20 cellular contexts compared by ENCODE assay signal in the genomic region with DNA sequence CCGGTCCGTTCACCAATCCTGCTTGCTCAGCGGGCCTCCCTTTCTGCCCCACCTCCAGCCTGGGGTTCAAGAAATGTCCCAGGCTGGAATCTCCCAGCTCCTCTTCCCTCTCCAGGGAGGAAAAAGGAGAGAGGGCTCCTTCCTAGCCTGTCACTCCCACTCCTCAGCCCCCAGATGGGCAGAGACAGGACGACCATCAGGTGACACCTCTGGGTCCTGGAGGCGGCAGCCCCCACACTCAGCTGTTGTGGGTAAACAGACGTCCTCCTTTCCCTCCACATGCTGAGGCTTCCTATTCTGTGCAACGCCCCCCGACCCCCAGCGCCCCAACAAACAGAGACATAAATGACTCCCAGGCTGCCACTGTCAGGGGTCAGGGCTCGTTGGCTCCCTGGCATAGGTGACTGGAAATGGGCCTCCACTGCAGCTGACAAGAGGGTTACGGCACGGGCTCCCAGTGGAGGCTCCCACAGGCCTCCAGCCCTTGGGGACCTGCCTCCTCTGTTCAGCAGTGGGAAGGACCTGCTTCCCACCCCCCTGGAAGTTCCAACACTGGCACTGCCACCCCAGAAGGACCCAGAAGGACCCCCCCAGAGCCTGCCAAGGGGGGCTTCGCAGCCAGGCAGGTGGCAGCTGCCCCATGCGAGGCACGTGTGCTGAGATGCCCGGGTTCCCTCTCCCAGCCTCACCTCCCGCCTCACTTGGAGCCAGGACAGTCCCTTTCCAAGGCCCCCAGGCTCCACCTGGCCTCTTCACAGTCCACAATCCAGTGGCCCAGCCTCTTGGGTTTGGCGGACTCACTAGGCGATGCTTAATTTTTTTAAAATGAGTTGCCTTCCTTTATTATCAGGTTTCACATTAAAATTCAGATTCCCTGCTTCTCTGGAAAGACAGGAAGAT.
A peak's percentile ranks its signal among the peaks of the same experiment; 100 is the strongest.
DNase-seq lines count a peak whose midpoint lies in the region; ATAC-seq and TF ChIP-seq lines count a peak whose summit lies in the region.
"Had no signal": no experiment of that assay in that cellular context is flagged by ENCODE, and none has a peak within 500 bp of the region (broad histone marks: within the 10 kb centered on the region; RNA-seq: fewer than 3 reads in every experiment).

No MANE protein-coding gene starts in this region.

- H3K4me1 Mint-ChIP-seq in brain (peaks cover 49% of the 10 kb centered on the region), neural crest cell (peaks cover 9% of the 10 kb centered on the region)
- H3K4me1 Mint-ChIP-seq: CD4-positive, alpha-beta memory T cell had no signal

- no peak for TF ChIP-seq CTCF in brain (conservative IDR thresholded peaks at IDR 0.05)
- TF ChIP-seq CTCF in neural crest cell (conservative IDR thresholded peaks at IDR 0.05) = no peak

- H3K27ac Mint-ChIP-seq in brain (peak overlapping the region in 3 of 5 experiments; percentile 75 to 92 (median 81)), neural crest cell (ENCODE audit: unreplicated experiment) (peak overlapping the region; percentile 57)
- H3K27ac Mint-ChIP-seq: CD4-positive, alpha-beta memory T cell had no signal

- H3K9me3 Mint-ChIP-seq in brain (peaks cover 0 to 3% (median 0%) of the 10 kb centered on the region in 5 experiments), neural crest cell (no peaks in the 10 kb centered on the region)

- H3K36me3 Mint-ChIP-seq in brain (no peaks in the 10 kb centered on the region), neural crest cell (ENCODE audit: low read depth) (no peaks in the 10 kb centered on the region)

- H3K4me3 Mint-ChIP-seq in brain (no peak overlapping the region), neural crest cell (no peak overlapping the region)
- H3K4me3 Mint-ChIP-seq: CD4-positive, alpha-beta memory T cell had no signal

- DNase-seq in NCI-H524 (lab: John Stamatoyannopoulos, UW) (peak; percentile 28 to 58), NCI-H524 treated with DMSO at 0.1 percent for 48 hours (lab: John Stamatoyannopoulos, UW) (no peak), neural crest cell (ENCODE audit: low read depth, low spot score) (no peak), cerebellar cortex (ENCODE audit: low spot score) (no peak)
- DNase-seq: 8988T; Caco-2; CD4-positive, alpha-beta memory T cell; DMS153; GDM1; MG63; NCI-H1417 treated with DMSO at 0.1 percent for 48 hours; NCI-H187; NCI-H2107; NCI-H748 treated with DMSO at 0.1 percent for 48 hours; Peyer's patch; SJCRH30 had no signal

- ATAC-seq in GM21360 (IDR thresholded peaks at IDR 0.05; ENCODE audit: unreplicated experiment) = no peak
- ATAC-seq in HG03159 (IDR thresholded peaks at IDR 0.05; ENCODE audit: unreplicated experiment) = no peak
- ATAC-seq: HepG2 had no signal

- H3K27me3 Mint-ChIP-seq in brain (peaks cover 8% of the 10 kb centered on the region), neural crest cell (ENCODE audit: low read depth) (no peaks in the 10 kb centered on the region)
- H3K27me3 Mint-ChIP-seq: CD4-positive, alpha-beta memory T cell had no signal

Comparison
In these comparisons a context has a peak if more than half of its experiments do, and no peak if none do; other contexts are left out.
1. DNase-seq: peak in NCI-H524 (2 of 2); none in NCI-H524 treated with DMSO at 0.1 percent for 48 hours (single experiment), neural crest cell (single experiment) and cerebellar cortex (single experiment).